2 cellular contexts compared by ENCODE assay signal in genomic region chr17:49908782-49909714, GRCh38.
A peak's percentile ranks its signal among the peaks of the same experiment; 100 is the strongest.
TF ChIP-seq lines count a peak whose summit lies in the region.

No MANE protein-coding gene starts in this region.

TF ChIP-seq in HEK293, 187 proteins besides CTCF, POLR2A, EP300 and RAD21 (continued from another document):
- TF ChIP-seq GLIS2 (tag by site-specific recombination; IDR thresholded peaks at IDR 0.05) (0 out of 2 replicates have a peak, but pooled peaks have one; percentile 34), ZIC2 (tag by site-specific recombination; IDR thresholded peaks at IDR 0.05) (peak; percentile 24; the same call in 1 of the 2 replicates), ZNF529 (tag by site-specific recombination; IDR thresholded peaks at IDR 0.05; ENCODE audit: insufficient replicate concordance) (no peak), INSM2 (tag by site-specific recombination; IDR thresholded peaks at IDR 0.05) (no peak), ZBTB21 (tag by site-specific recombination; IDR thresholded peaks at IDR 0.05) (no peak), ZSCAN4 (tag by site-specific recombination; IDR thresholded peaks at IDR 0.05) (peak; percentile 98), ZNF175 (tag by site-specific recombination; IDR thresholded peaks at IDR 0.05) (no peak), SCRT2 (tag by site-specific recombination; IDR thresholded peaks at IDR 0.05) (no peak), ZNF704 (tag by site-specific recombination; IDR thresholded peaks at IDR 0.05) (no peak), ATF2 (tag by site-specific recombination; IDR thresholded peaks at IDR 0.05; ENCODE audit: low read depth) (no peak)

TF ChIP-seq in SK-N-SH, 30 proteins besides CTCF, POLR2A, EP300 and RAD21:
- TF ChIP-seq IRF3 (IDR thresholded peaks at IDR 0.05; ENCODE audit: low read depth, low read length) = no peak
- peak; percentile 27; the same call in 1 of the 2 replicates for TF ChIP-seq EZH2phosphoT487 (IDR thresholded peaks at IDR 0.05; ENCODE audit: borderline replicate concordance, low read depth)
- no peak for TF ChIP-seq MAX (IDR thresholded peaks at IDR 0.05; ENCODE audit: low read depth)
- no peak for TF ChIP-seq JUND (IDR thresholded peaks at IDR 0.05)
- TF ChIP-seq SMC3 (IDR thresholded peaks at IDR 0.05; ENCODE audit: low read depth, low read length) = no peak
- TF ChIP-seq NFIC (IDR thresholded peaks at IDR 0.05; ENCODE audit: borderline replicate concordance) = no peak
- TF ChIP-seq RXRA (IDR thresholded peaks at IDR 0.05; ENCODE audit: borderline replicate concordance, low read depth) = no peak
TF ChIP-seq in SK-N-SH: peak in this region for 1.
